In the genomic region with DNA sequence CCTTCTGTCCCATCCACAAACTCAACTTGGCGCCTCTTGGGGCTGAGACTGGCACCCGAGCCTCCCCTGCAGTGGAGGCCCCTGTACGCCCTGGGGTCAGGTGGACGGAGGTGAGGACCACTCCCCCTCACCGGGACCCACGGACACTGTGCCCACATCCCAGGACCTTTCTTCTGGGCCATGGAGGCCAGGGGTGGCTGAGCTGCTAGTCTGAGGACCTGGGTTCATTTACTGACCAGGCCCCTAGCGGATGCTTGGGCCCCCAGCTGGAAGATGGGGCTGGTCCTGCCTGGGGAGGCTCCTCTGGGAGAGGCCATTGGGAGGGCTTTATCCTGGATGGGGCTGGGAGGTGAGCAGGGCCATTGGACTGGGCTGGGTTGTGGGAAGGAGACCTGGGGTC, we compare ENCODE assay signal across 23 cellular contexts. TPM values are rescaled to one million over a fixed set of nuclear protein-coding genes. Genes with fewer than 3 reads are reported as not detected.
DNase-seq lines count a peak whose midpoint lies in the region; ATAC-seq, FAIRE-seq and TF ChIP-seq lines count a peak whose summit lies in the region.
"Had no signal": no experiment of that assay in that cellular context is flagged by ENCODE, and none has a peak within 500 bp of the region (broad histone marks: within the 10 kb centered on the region; RNA-seq: fewer than 3 reads in every experiment).

No MANE protein-coding gene starts in this region.

- H3K4me2 ChIP-seq in HepG2 (ENCODE audit: low read depth, low read length), result no peak overlapping the region

- no peaks in the 10 kb centered on the region for H3K9me3 ChIP-seq in right atrium auricular region
- no peaks in the 10 kb centered on the region for H3K9me3 ChIP-seq in HepG2 (ENCODE audit: low read length)
- no peaks in the 10 kb centered on the region for H3K9me3 ChIP-seq in aorta (ENCODE audit: control insufficient read depth, low read length)
- H3K9me3 ChIP-seq: SJCRH30 had no signal

- TF ChIP-seq CTCF in right atrium auricular region (IDR thresholded peaks at IDR 0.05) (no peak), glutamatergic neuron (IDR thresholded peaks at IDR 0.05; ENCODE audit: partially characterized antibody, unreplicated experiment) (no peak), HepG2 (CRISPR knock-in tag; IDR thresholded peaks at IDR 0.05) (no peak)

- H3K4me1 Mint-ChIP-seq in glutamatergic neuron (ENCODE audit: low read depth, unreplicated experiment), result peaks cover 2% of the 10 kb centered on the region
- H3K4me1 Mint-ChIP-seq: CD14-positive monocyte had no signal

- no peak for FAIRE-seq in HepG2 (lab: Jason Lieb, UNC)
- FAIRE-seq: GM12892, GM18507 had no signal

- no peak overlapping the region for H3K27ac Mint-ChIP-seq in glutamatergic neuron (ENCODE audit: unreplicated experiment)
- H3K27ac Mint-ChIP-seq: CD14-positive monocyte had no signal

- H3K79me2 ChIP-seq in HepG2 (ENCODE audit: insufficient read depth, low read length), result no peaks in the 10 kb centered on the region

- H3K36me3 Mint-ChIP-seq in glutamatergic neuron (ENCODE audit: unreplicated experiment), result no peaks in the 10 kb centered on the region
- H3K36me3 Mint-ChIP-seq: CD14-positive monocyte had no signal

- in situ Hi-C loops in HepG2 (cut with HindIII; ENCODE audit: extremely low pct_ligation_motif_present, low pct_unique_long_range_greater_than_20kb), result no loop called here

- BruUV-seq in HepG2 (replicated peaks; lab: Mats Ljungman, UMichigan), result no TSS peak

- no peaks in the 10 kb centered on the region for H3K9me3 Mint-ChIP-seq in glutamatergic neuron (ENCODE audit: unreplicated experiment)
- H3K9me3 Mint-ChIP-seq: CD14-positive monocyte had no signal

- intact Hi-C loops in Right ventricle myocardium inferior (cut with DNase I), result no loop called here
- intact Hi-C loops in HepG2 (cut with micrococcal nuclease; ENCODE audit: unreplicated experiment), result no loop called here
- intact Hi-C loops in aorta (cut with DNase I), result no loop called here

- no peak for TF ChIP-seq POLR2A in HepG2 (IDR thresholded peaks at IDR 0.05; ENCODE audit: insufficient read depth in 1 of 2, low read depth in 2 of 2, low read length in 2 of 2)

- H3K36me3 ChIP-seq in right atrium auricular region (no peaks in the 10 kb centered on the region), HepG2 (replicated peaks in 1 of 2; ENCODE audit: control insufficient read depth in 1 of 2, insufficient read depth in 2 of 2, low read length in 2 of 2) (no peaks in the 10 kb centered on the region), aorta (ENCODE audit: control insufficient read depth in 1 of 2, insufficient read depth in 2 of 2, low read length in 1 of 2) (no peaks in the 10 kb centered on the region)
- H3K36me3 ChIP-seq: SJCRH30 had no signal

- TF ChIP-seq EP300 in HepG2 (IDR thresholded peaks at IDR 0.05; ENCODE audit: low read depth in 2 of 2, low read length in 2 of 2) (no peak), HepG2 (CRISPR knock-in tag; IDR thresholded peaks at IDR 0.05; ENCODE audit: borderline replicate concordance) (no peak)

- peaks cover 2% of the 10 kb centered on the region for H3K27me3 Mint-ChIP-seq in glutamatergic neuron (ENCODE audit: unreplicated experiment)

- H3K4me3 ChIP-seq in right atrium auricular region (no peak overlapping the region), HepG2 (replicated peaks in 1 of 3; ENCODE audit: insufficient read depth in 1 of 3, low read depth in 2 of 3, low read length in 3 of 3) (no peak overlapping the region), aorta (ENCODE audit: low read length in 2 of 2) (no peak overlapping the region)
- H3K4me3 ChIP-seq: SJCRH30 had no signal

- H3K27ac ChIP-seq in right atrium auricular region (no peak overlapping the region), HepG2 (ENCODE audit: extremely low read length, insufficient read depth, low read length) (peak overlapping the region; percentile 99), aorta (ENCODE audit: low read depth in 1 of 2, low read length in 2 of 2) (no peak overlapping the region)
- H3K27ac ChIP-seq: 22Rv1, SJCRH30 had no signal

- TF ChIP-seq RAD21 in HepG2 (CRISPR knock-in tag; IDR thresholded peaks at IDR 0.05), result no peak

- no peak overlapping the region for H3K9ac ChIP-seq in HepG2 (ENCODE audit: insufficient read depth, low read depth, low read length)

- DNase-seq in Right ventricle myocardium inferior (ENCODE audit: missing footprints) (peak; percentile 51), right atrium auricular region (ENCODE audit: low spot score) (no peak), glutamatergic neuron (peak; percentile 9), HepG2 (ENCODE audit: low spot score) (no peak), aorta (peak; percentile 20 to 63), dermis blood vessel endothelial cell (no peak), ecto neural progenitor cell (ENCODE audit: low spot score) (no peak)
- DNase-seq: AML-193, DMS79, KG1, NCI-H1105 treated with DMSO at 0.1 percent for 48 hours, NCI-H187, NCI-H2107, NCI-H510A treated with DMSO at 0.1 percent for 48 hours, NCI-H774, PC-3, SJCRH30 had no signal

- no peak for ATAC-seq in Right ventricle myocardium inferior
- no peak for ATAC-seq in HepG2
- ATAC-seq in aorta (ENCODE audit: low FRiP score), result no peak
- no peak for ATAC-seq in GM19035 (IDR thresholded peaks at IDR 0.05; ENCODE audit: unreplicated experiment)
- ATAC-seq: PC-3 had no signal

- H3K4me1 ChIP-seq in right atrium auricular region (peaks cover 0 to 30% of the 10 kb centered on the region in 2 donors), HepG2 (ENCODE audit: insufficient read depth, low read length) (peaks cover 89% of the 10 kb centered on the region), aorta (ENCODE audit: control insufficient read depth in 1 of 2, insufficient read depth in 2 of 2, low read length in 2 of 2) (no peaks in the 10 kb centered on the region)
- H3K4me1 ChIP-seq: SJCRH30 had no signal

- no peaks in the 10 kb centered on the region for H4K20me1 ChIP-seq in HepG2 (ENCODE audit: insufficient read depth, low read length)

- CTCF ChIA-PET in HepG2 (lab: Yijun Ruan, JAX; ENCODE audit: low intra/inter-chr PET ratio, low total read pairs), result no interaction called here

- POLR2A ChIA-PET in HepG2 (lab: Yijun Ruan, JAX), result interaction anchor here (1.5 to 3.6 kb wide), 5 partner anchors 11 to 78 kb away, joined by 7 to 47 read pairs (median 14); a partner anchor contains a TSS

- H3K27me3 ChIP-seq in right atrium auricular region (no peaks in the 10 kb centered on the region), HepG2 (ENCODE audit: control insufficient read depth in 1 of 2, insufficient read depth in 2 of 2, low read length in 2 of 2) (no peaks in the 10 kb centered on the region; a peak in 1 of 5 replicates), aorta (ENCODE audit: control insufficient read depth in 1 of 2, insufficient read depth in 2 of 2, low read length in 1 of 2) (no peaks in the 10 kb centered on the region)
- H3K27me3 ChIP-seq: SJCRH30 had no signal

- no peak overlapping the region for H3K4me3 Mint-ChIP-seq in glutamatergic neuron (ENCODE audit: unreplicated experiment)
- H3K4me3 Mint-ChIP-seq: CD14-positive monocyte had no signal

- no CpG with 5 or more reads among the region's 7 CpGs for WGBS in HepG2 (ENCODE audit: low lambda C conversion rate)
- 86 to 89% methylated on average over 7 of the region's 7 CpGs for WGBS in aorta, 2 donors

- no peak overlapping the region for H2AFZ ChIP-seq in HepG2 (ENCODE audit: low read length)

RNA-seq across cellular contexts. Expression of a gene that starts 16.9 kb away (rescaled TPM):
- not detected for total RNA-seq in Right ventricle myocardium inferior
- total RNA-seq in right atrium auricular region, result not detected
- not detected for total RNA-seq in glutamatergic neuron (ENCODE audit: unreplicated experiment)
- 0.02 TPM in 1 of 2 replicates, not detected in the other for total RNA-seq in HepG2 (2016; rRNA removed; fragmentation: Illumina TruSeq; extraction: Trizol)
- total RNA-seq in HepG2 (2016; cell fraction: cytosol; rRNA removed; fragmentation: Illumina TruSeq; extraction: Trizol; ENCODE audit: low read depth), result not detected in 2 replicates
- total RNA-seq in HepG2 (2016; cell fraction: insoluble cytoplasmic fraction; rRNA removed; fragmentation: Illumina TruSeq; extraction: Trizol), result 0.06 TPM in 1 of 2 replicates, not detected in the other
- total RNA-seq in HepG2 (2016; cell fraction: membrane; rRNA removed; fragmentation: Illumina TruSeq; extraction: Trizol), result not detected in 2 replicates
- not detected in 2 replicates for total RNA-seq in HepG2 (2016; cell fraction: nucleus; rRNA removed; fragmentation: Illumina TruSeq; extraction: Trizol)
- 0.01 TPM in 1 of 2 replicates, not detected in the other for polyA plus RNA-seq in HepG2 (2011; rRNA removed)
- 0.01 TPM in 1 of 2 replicates, not detected in the other for polyA plus RNA-seq in HepG2 (2011; cell fraction: cytosol; rRNA removed)
- polyA plus RNA-seq in HepG2 (2011; cell fraction: nucleus; rRNA removed), result 0.06 and 0.07 TPM in 2 replicates
- not detected in 2 replicates for polyA plus RNA-seq in HepG2 (2012)
- polyA plus RNA-seq in HepG2 (2016; cell fraction: cytosol; fragmentation: Illumina TruSeq; extraction: Trizol; ENCODE audit: low read depth), result not detected in 2 replicates
- polyA plus RNA-seq in HepG2 (2016; cell fraction: insoluble cytoplasmic fraction; fragmentation: Illumina TruSeq; extraction: Trizol; ENCODE audit: low read depth), result not detected in 2 replicates
- polyA plus RNA-seq in HepG2 (2016; cell fraction: membrane; fragmentation: Illumina TruSeq; extraction: Trizol; ENCODE audit: low read depth), result not detected in 2 replicates
- polyA plus RNA-seq in HepG2 (2016; cell fraction: nucleus; fragmentation: Illumina TruSeq; extraction: Trizol; ENCODE audit: insufficient read depth, low read depth), result 0.08 TPM in 1 of 2 replicates, not detected in the other
- 0.02 and 0.12 TPM in 2 replicates for polyA minus RNA-seq in HepG2 (2011; rRNA and poly(A)+ RNA removed; ENCODE audit: low replicate concordance)
- polyA minus RNA-seq in HepG2 (2011; cell fraction: cytosol; rRNA and poly(A)+ RNA removed), result 0.09 TPM in 1 of 2 replicates, not detected in the other
- polyA minus RNA-seq in HepG2 (2011; cell fraction: nucleus; rRNA and poly(A)+ RNA removed), result not detected in 2 replicates
- under 1 TPM in 1 of 2 donors, not detected in 1; 0.12 TPM for total RNA-seq in aorta
- polyA plus RNA-seq in aorta, result 1 to 10 TPM in 1 of 2 donors, not detected in 1; 9.5 TPM
- total RNA-seq in dermis blood vessel endothelial cell, result not detected in 2 replicates
- total RNA-seq: H4, PC-3, SJCRH30 had no signal
- polyA plus RNA-seq: CD14-positive monocyte had no signal

RNA-seq across cellular contexts. Expression of a gene that starts 40.7 kb away (rescaled TPM):
- total RNA-seq in Right ventricle myocardium inferior, result not detected
- not detected for total RNA-seq in right atrium auricular region
- not detected for total RNA-seq in glutamatergic neuron (ENCODE audit: unreplicated experiment)
- not detected in 2 replicates for total RNA-seq in HepG2 (2016; rRNA removed; fragmentation: Illumina TruSeq; extraction: Trizol)
- not detected in 2 replicates for total RNA-seq in HepG2 (2016; cell fraction: cytosol; rRNA removed; fragmentation: Illumina TruSeq; extraction: Trizol; ENCODE audit: low read depth)
- not detected in 2 replicates for total RNA-seq in HepG2 (2016; cell fraction: insoluble cytoplasmic fraction; rRNA removed; fragmentation: Illumina TruSeq; extraction: Trizol)
- total RNA-seq in HepG2 (2016; cell fraction: membrane; rRNA removed; fragmentation: Illumina TruSeq; extraction: Trizol), result not detected in 2 replicates
- not detected in 2 replicates for total RNA-seq in HepG2 (2016; cell fraction: nucleus; rRNA removed; fragmentation: Illumina TruSeq; extraction: Trizol)
- not detected in 2 replicates for polyA plus RNA-seq in HepG2 (2011; rRNA removed)
- polyA plus RNA-seq in HepG2 (2011; cell fraction: cytosol; rRNA removed), result not detected in 2 replicates
- polyA plus RNA-seq in HepG2 (2011; cell fraction: nucleus; rRNA removed), result not detected in 2 replicates
- not detected in 2 replicates for polyA plus RNA-seq in HepG2 (2012)
- not detected in 2 replicates for polyA plus RNA-seq in HepG2 (2016; cell fraction: cytosol; fragmentation: Illumina TruSeq; extraction: Trizol; ENCODE audit: low read depth)
- polyA plus RNA-seq in HepG2 (2016; cell fraction: insoluble cytoplasmic fraction; fragmentation: Illumina TruSeq; extraction: Trizol; ENCODE audit: low read depth), result not detected in 2 replicates
- not detected in 2 replicates for polyA plus RNA-seq in HepG2 (2016; cell fraction: membrane; fragmentation: Illumina TruSeq; extraction: Trizol; ENCODE audit: low read depth)
- not detected in 2 replicates for polyA plus RNA-seq in HepG2 (2016; cell fraction: nucleus; fragmentation: Illumina TruSeq; extraction: Trizol; ENCODE audit: insufficient read depth, low read depth)
- polyA minus RNA-seq in HepG2 (2011; rRNA and poly(A)+ RNA removed; ENCODE audit: low replicate concordance), result not detected in 2 replicates
- polyA minus RNA-seq in HepG2 (2011; cell fraction: cytosol; rRNA and poly(A)+ RNA removed), result not detected in 2 replicates
- not detected in 2 replicates for polyA minus RNA-seq in HepG2 (2011; cell fraction: nucleus; rRNA and poly(A)+ RNA removed)
- not detected for total RNA-seq in aorta
- polyA plus RNA-seq in aorta, result not detected
- not detected in 2 replicates for total RNA-seq in dermis blood vessel endothelial cell
- total RNA-seq: H4, PC-3, SJCRH30 had no signal
- polyA plus RNA-seq: CD14-positive monocyte had no signal

Comparison
In these comparisons a context has a peak if more than half of its experiments do, and no peak if none do; other contexts are left out.
1. DNase-seq: peak in Right ventricle myocardium inferior (single experiment), glutamatergic neuron (single experiment) and aorta (2 of 2); none in right atrium auricular region (single experiment), HepG2 (single experiment), dermis blood vessel endothelial cell (single experiment) and ecto neural progenitor cell (single experiment).